In genomic region chr1:18955442-18956188, GRCh38 we compare ENCODE assay signal across 1 cellular context.
A peak's percentile ranks its signal among the peaks of the same experiment; 100 is the strongest.
TF ChIP-seq lines count a peak whose summit lies in the region.

No MANE protein-coding gene starts in this region.

TF ChIP-seq in K562, 482 proteins besides CTCF, POLR2A, EP300 and RAD21 (continued from another document):
- TF ChIP-seq MAX (CRISPR knock-in tag; IDR thresholded peaks at IDR 0.05) (peak; percentile 41; the same call in 1 of the 2 replicates), CBX2 (IDR thresholded peaks at IDR 0.05; ENCODE audit: insufficient read depth, low read length, poor library complexity, severe bottlenecking) (peak; percentile 58), E2F6 (IDR thresholded peaks at IDR 0.05; ENCODE audit: borderline replicate concordance in 1 of 2, extremely low read depth in 1 of 2, insufficient read depth in 1 of 2, insufficient read length in 1 of 2, low read depth in 1 of 2, low read length in 1 of 2, poor library complexity in 1 of 2, severe bottlenecking in 1 of 2) (peak in 1 of 2 experiments; percentile 55), BRF1 (IDR thresholded peaks at IDR 0.05; ENCODE audit: borderline replicate concordance, extremely low read depth, insufficient read length) (no peak), ZNF436 (CRISPR knock-in tag; IDR thresholded peaks at IDR 0.05) (no peak), POLR2B (IDR thresholded peaks at IDR 0.05; ENCODE audit: low read depth, partially characterized antibody) (no peak), TRIM28 (IDR thresholded peaks at IDR 0.05) (no peak), SAFB (IDR thresholded peaks at IDR 0.05; ENCODE audit: borderline replicate concordance, low read depth, low read length) (0 out of 2 replicates have a peak, but pooled peaks have one; percentile 42), UBTF (IDR thresholded peaks at IDR 0.05; ENCODE audit: borderline replicate concordance in 1 of 2, low read depth in 2 of 2, low read length in 2 of 2) (peak; percentile 41 to 64; a peak in 1 of 4 replicates), HDAC6 (IDR thresholded peaks at IDR 0.05; ENCODE audit: low read depth, low read length) (0 out of 2 replicates have a peak, but pooled peaks have one; percentile 37), TAF15 (IDR thresholded peaks at IDR 0.05; ENCODE audit: low read depth, low read length) (no peak), LARP7 (IDR thresholded peaks at IDR 0.05) (no peak), ZFPM2 (CRISPR knock-in tag; IDR thresholded peaks at IDR 0.05) (no peak), ZNF239 (CRISPR knock-in tag; IDR thresholded peaks at IDR 0.05) (no peak)
